Comparison of ENCODE assay signal across 8 cellular contexts in the genomic region with DNA sequence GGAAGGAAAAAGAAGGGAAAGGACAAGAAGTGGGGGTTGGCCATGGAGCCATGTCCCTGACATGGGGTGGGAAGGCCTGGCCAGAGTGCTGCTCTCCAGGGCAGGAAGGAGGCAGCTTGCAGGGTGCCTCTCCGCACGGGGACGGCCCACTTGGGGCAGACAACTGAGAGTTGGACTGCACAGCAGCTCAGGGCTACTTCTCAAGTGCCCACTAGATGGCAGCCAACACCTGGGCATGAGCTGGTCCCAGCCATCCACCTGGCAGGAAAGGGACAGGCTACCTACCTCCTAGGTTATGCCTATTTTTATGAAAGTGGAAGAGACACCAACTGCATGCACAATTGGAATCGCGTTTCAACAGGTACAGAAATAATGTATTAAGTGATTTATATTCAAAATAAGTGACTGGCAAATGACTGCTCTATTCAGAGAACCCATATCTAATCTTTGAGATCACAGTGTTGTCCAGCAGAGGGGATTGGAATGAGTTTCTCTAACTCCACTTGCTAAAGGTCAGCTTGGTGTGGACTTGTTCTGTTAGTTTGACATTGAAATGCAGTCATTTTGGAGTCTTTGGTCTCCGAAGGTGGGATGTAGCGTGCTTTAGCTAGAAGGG.
DNase-seq lines count a peak whose midpoint lies in the region; ATAC-seq, FAIRE-seq and TF ChIP-seq lines count a peak whose summit lies in the region.

No MANE protein-coding gene starts in this region.

- intact Hi-C loops in A673 (cut with micrococcal nuclease; ENCODE audit: unreplicated experiment) (loop anchor here (1.0 to 5.0 kb wide), 4 partner anchors 511 to 812 kb away; no protein-coding TSS in a partner anchor), MCF 10A (cut with micrococcal nuclease) (loop anchor here (1.0 to 10.0 kb wide), 8 partner anchors 57 to 811 kb away; no protein-coding TSS in a partner anchor)

- H3K27me3 Mint-ChIP-seq in MCF 10A (ENCODE audit: insufficient read depth, unreplicated experiment), result no peaks in the 10 kb centered on the region

- H3K9me3 Mint-ChIP-seq in MCF 10A (ENCODE audit: unreplicated experiment), result no peaks in the 10 kb centered on the region

- POLR2A ChIA-PET in A673 (lab: Charles Lee; ENCODE audit: low non-redundant PET), result interaction anchor here (0.9 kb wide), 1 partner anchor 511 kb away, joined by 4 read pairs; no protein-coding TSS in a partner anchor
- POLR2A ChIA-PET in MCF 10A (lab: Yijun Ruan, JAX), result interaction anchor here (0.6 to 3.6 kb wide), 16 partner anchors 55 to 812 kb away, joined by 3 to 24 read pairs (median 5); a partner anchor contains a TSS

- H3K4me3 Mint-ChIP-seq in MCF 10A (ENCODE audit: unreplicated experiment), result no peak overlapping the region

- H3K36me3 ChIP-seq in A673 (ENCODE audit: insufficient read depth, low read length, poor library complexity, severe bottlenecking), result no peaks in the 10 kb centered on the region

- H3K4me3 ChIP-seq in A673 (ENCODE audit: low read depth, low read length, poor library complexity, severe bottlenecking) (no peak overlapping the region), WI38 (ENCODE audit: low read depth, low read length) (no peak overlapping the region)

- TF ChIP-seq CTCF in A673 (conservative IDR thresholded peaks at IDR 0.05; ENCODE audit: low read depth, low read length) (peak; percentile 89), WI38 (IDR thresholded peaks at IDR 0.05; ENCODE audit: low read depth, low read length) (peak; percentile 81), MCF 10A (IDR thresholded peaks at IDR 0.05; ENCODE audit: unreplicated experiment) (peak; percentile 86)

- no peaks in the 10 kb centered on the region for H3K36me3 Mint-ChIP-seq in MCF 10A (ENCODE audit: insufficient read depth, unreplicated experiment)

- CTCF ChIA-PET in A673 (lab: Charles Lee), result interaction anchor here (0.5 to 2.5 kb wide), 9 partner anchors 8 to 812 kb away, joined by 3 to 27 read pairs (median 5); no protein-coding TSS in a partner anchor
- CTCF ChIA-PET in MCF 10A (lab: Yijun Ruan, JAX), result interaction anchor here (0.5 to 7.7 kb wide), 69 partner anchors 11 to 1411 kb away, joined by 3 to 68 read pairs (median 4); a partner anchor contains a TSS

- no peaks in the 10 kb centered on the region for H3K4me1 ChIP-seq in A673 (ENCODE audit: insufficient read depth, low read length, poor library complexity, severe bottlenecking)

- H3K4me1 Mint-ChIP-seq in MCF 10A (ENCODE audit: insufficient read depth, unreplicated experiment), result peaks cover 17% of the 10 kb centered on the region

- peak; percentile 94 for FAIRE-seq in islet of Langerhans (lab: Jason Lieb, UNC)

- BruUV-seq in A673 (replicated peaks; lab: Mats Ljungman, UMichigan), result no TSS peak
- no TSS peak for BruUV-seq in MCF 10A (replicated peaks; lab: Mats Ljungman, UMichigan)

- ATAC-seq in GM18517 (IDR thresholded peaks at IDR 0.05; ENCODE audit: unreplicated experiment) (peak; percentile 80), HG03025 (IDR thresholded peaks at IDR 0.05; ENCODE audit: low FRiP score, unreplicated experiment) (peak; percentile 55)

- DNase-seq in A673 (ENCODE audit: low spot score) (peak; percentile 70), NCI-H2107 treated with DMSO at 0.1 percent for 48 hours (lab: John Stamatoyannopoulos, UW; ENCODE audit: unreplicated experiment) (peak; percentile 41), MCF 10A (ENCODE audit: unreplicated experiment) (peak; percentile 85)
- DNase-seq in stimulated activated CD4-positive, alpha-beta T cell treated with anti-CD3 and anti-CD28 coated beads, Interleukin-1b, Interleukin-23, amount 100 ng/mL, for 24 hours (ENCODE audit: low read depth in 4 of 4, low spot score in 1 of 4), result peak; percentile 54 to 66 (median 58)

- no peaks in the 10 kb centered on the region for H3K9me3 ChIP-seq in A673 (ENCODE audit: low read depth, low read length, poor library complexity, severe bottlenecking)

- no peak overlapping the region for H3K27ac ChIP-seq in A673 (ENCODE audit: low read depth, low read length, poor library complexity, severe bottlenecking)

- H3K27ac Mint-ChIP-seq in MCF 10A (ENCODE audit: low read depth, unreplicated experiment), result no peak overlapping the region

- H3K27me3 ChIP-seq in A673 (replicated peaks; ENCODE audit: insufficient read depth, low read depth, low read length, poor library complexity), result no peaks in the 10 kb centered on the region
